8 cellular contexts compared by ENCODE assay signal in the genomic region with DNA sequence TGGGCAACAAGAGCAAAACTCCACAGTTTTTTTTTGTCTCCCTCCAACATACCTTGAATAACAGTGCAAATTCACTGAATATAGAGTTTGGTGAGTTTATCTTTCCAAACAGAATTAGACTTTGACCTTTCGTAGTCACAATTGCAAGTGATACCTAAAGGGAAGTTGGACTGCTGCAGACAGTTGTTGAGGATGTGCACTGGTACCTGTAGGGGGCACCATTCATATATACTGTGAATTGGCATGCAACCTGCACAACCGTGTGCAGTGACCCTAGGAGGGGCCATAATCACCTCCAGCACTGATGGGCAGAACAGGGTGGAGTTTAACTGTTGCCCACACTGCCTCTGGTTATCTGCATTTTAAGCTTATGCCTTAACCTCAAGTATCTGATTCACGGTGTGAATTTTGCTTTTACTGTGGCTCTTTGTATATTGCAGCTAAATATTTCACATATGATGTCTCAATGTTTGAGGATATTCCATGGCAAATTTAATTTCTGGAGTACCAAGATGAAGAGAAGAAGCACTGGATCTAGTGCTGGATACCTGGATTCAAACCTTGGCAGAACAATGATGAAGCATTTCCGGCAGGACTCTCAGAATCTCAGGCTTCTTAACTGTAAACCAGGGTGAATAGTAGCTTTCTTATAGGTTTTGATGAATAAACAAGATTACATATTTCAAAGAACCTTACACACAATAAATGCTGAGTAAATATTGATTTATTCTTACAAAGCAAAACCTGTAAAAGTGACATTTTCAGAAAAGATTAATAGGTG.
DNase-seq lines count a peak whose midpoint lies in the region; ATAC-seq and TF ChIP-seq lines count a peak whose summit lies in the region.

No MANE protein-coding gene starts in this region.

- intact Hi-C loops in sciatic nerve (cut with DNase I): no loop called here

- peak; percentile 36 for TF ChIP-seq CTCF in kidney epithelial cell (IDR thresholded peaks at IDR 0.05; ENCODE audit: insufficient read depth, low read length, poor library complexity, severe bottlenecking)

- no peaks in the 10 kb centered on the region for H3K4me1 Mint-ChIP-seq in activated naive CD8-positive, alpha-beta T cell treated with anti-CD3 and anti-CD28 coated beads, Interleukin-2, amount 50 U/mL, for 24 hours
- H3K4me1 Mint-ChIP-seq in activated naive CD8-positive, alpha-beta T cell treated with anti-CD3 and anti-CD28 coated beads for 36 hours: no peaks in the 10 kb centered on the region

- H3K4me3 Mint-ChIP-seq in activated naive CD8-positive, alpha-beta T cell treated with anti-CD3 and anti-CD28 coated beads, Interleukin-2, amount 50 U/mL, for 24 hours: no peak overlapping the region
- no peak overlapping the region for H3K4me3 Mint-ChIP-seq in activated naive CD8-positive, alpha-beta T cell treated with anti-CD3 and anti-CD28 coated beads for 36 hours

- H3K9me3 Mint-ChIP-seq in activated naive CD8-positive, alpha-beta T cell treated with anti-CD3 and anti-CD28 coated beads, Interleukin-2, amount 50 U/mL, for 24 hours: no peaks in the 10 kb centered on the region
- no peaks in the 10 kb centered on the region for H3K9me3 Mint-ChIP-seq in activated naive CD8-positive, alpha-beta T cell treated with anti-CD3 and anti-CD28 coated beads for 36 hours

- DNase-seq in activated naive CD8-positive, alpha-beta T cell treated with anti-CD3 and anti-CD28 coated beads, Interleukin-2, amount 50 U/mL, for 24 hours: no peak
- DNase-seq in activated naive CD8-positive, alpha-beta T cell treated with anti-CD3 and anti-CD28 coated beads for 36 hours: no peak
- DNase-seq in kidney epithelial cell (ENCODE audit: low read depth) (no peak), sciatic nerve (ENCODE audit: low spot score) (no peak), DMS79 (lab: John Stamatoyannopoulos, UW) (no peak), NCI-H774 (lab: John Stamatoyannopoulos, UW) (no peak)

- peak; percentile 24 for ATAC-seq in activated naive CD8-positive, alpha-beta T cell treated with anti-CD3 and anti-CD28 coated beads, Interleukin-2, amount 50 U/mL, for 24 hours
- ATAC-seq in HG02763 (IDR thresholded peaks at IDR 0.05; ENCODE audit: unreplicated experiment): peak; percentile 61
- peak; percentile 86 for ATAC-seq in SK-N-SH treated with all-trans-retinoic acid at 6 μM for 48 hours
- ATAC-seq in sciatic nerve: no peak

- H3K36me3 Mint-ChIP-seq in activated naive CD8-positive, alpha-beta T cell treated with anti-CD3 and anti-CD28 coated beads, Interleukin-2, amount 50 U/mL, for 24 hours (ENCODE audit: low read depth): no peaks in the 10 kb centered on the region
- no peaks in the 10 kb centered on the region for H3K36me3 Mint-ChIP-seq in activated naive CD8-positive, alpha-beta T cell treated with anti-CD3 and anti-CD28 coated beads for 36 hours

- H3K27ac Mint-ChIP-seq in activated naive CD8-positive, alpha-beta T cell treated with anti-CD3 and anti-CD28 coated beads, Interleukin-2, amount 50 U/mL, for 24 hours: no peak overlapping the region
- H3K27ac Mint-ChIP-seq in activated naive CD8-positive, alpha-beta T cell treated with anti-CD3 and anti-CD28 coated beads for 36 hours: no peak overlapping the region

- peaks cover 5% of the 10 kb centered on the region for H3K27me3 Mint-ChIP-seq in activated naive CD8-positive, alpha-beta T cell treated with anti-CD3 and anti-CD28 coated beads, Interleukin-2, amount 50 U/mL, for 24 hours
- H3K27me3 Mint-ChIP-seq in activated naive CD8-positive, alpha-beta T cell treated with anti-CD3 and anti-CD28 coated beads for 36 hours: no peaks in the 10 kb centered on the region

- H3K36me3 ChIP-seq in kidney epithelial cell (ENCODE audit: control insufficient read depth, insufficient read depth, low read length): no peaks in the 10 kb centered on the region

- H3K27me3 ChIP-seq in kidney epithelial cell (ENCODE audit: control insufficient read depth, insufficient read depth, low read length): no peaks in the 10 kb centered on the region

- no peak overlapping the region for H3K4me3 ChIP-seq in kidney epithelial cell (ENCODE audit: low read depth, low read length)

TF ChIP-seq in SK-N-SH treated with all-trans-retinoic acid at 6 μM for 48 hours, 23 proteins besides CTCF, POLR2A, EP300 and RAD21:
- no peak for TF ChIP-seq SNAI2 (CRISPR knock-in tag; IDR thresholded peaks at IDR 0.05)
- TF ChIP-seq, protein P1, sequence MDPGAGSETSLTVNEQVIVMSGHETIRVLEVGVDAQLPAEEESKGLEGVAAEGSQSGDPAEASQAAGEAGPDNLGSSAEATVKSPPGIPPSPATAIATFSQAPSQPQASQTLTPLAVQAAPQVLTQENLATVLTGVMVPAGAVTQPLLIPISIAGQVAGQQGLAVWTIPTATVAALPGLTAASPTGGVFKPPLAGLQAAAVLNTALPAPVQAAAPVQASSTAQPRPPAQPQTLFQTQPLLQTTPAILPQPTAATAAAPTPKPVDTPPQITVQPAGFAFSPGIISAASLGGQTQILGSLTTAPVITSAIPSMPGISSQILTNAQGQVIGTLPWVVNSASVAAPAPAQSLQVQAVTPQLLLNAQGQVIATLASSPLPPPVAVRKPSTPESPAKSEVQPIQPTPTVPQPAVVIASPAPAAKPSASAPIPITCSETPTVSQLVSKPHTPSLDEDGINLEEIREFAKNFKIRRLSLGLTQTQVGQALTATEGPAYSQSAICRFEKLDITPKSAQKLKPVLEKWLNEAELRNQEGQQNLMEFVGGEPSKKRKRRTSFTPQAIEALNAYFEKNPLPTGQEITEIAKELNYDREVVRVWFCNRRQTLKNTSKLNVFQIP (CRISPR knock-in tag; IDR thresholded peaks at IDR 0.05; ENCODE audit: borderline replicate concordance, low read depth): no peak
